ENCODE assay signal across 8 cellular contexts in the genomic region with DNA sequence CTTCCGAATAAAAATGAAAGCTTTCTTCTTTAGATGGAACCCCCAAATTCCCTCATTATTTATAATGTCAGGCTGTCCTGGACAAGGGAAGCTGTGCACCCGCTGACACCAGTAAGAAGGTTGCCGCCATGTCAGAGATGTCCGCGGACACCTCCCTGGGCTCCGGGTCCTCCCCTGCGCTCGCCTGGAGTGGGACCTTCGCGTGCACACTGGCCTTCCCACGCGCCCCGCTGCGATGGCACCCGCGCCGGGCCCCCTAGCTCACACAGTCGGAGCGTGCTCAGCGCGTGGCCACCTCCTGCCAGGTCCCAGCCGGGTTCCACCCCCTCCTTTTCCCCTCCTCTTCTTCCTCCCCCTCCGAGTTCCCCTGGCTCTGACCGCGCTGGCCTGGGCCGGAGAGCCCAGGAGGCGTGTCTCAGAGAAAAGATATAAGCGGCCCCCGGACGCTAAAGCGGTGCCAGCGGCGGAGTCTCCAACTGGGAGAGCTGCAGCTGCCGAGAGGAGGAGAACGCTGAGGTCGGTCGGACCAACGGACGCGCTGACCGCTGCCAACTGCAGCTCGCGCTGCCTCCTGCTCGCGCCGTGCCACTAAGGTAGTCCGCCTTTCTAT. TPM values are rescaled to one million over a fixed set of nuclear protein-coding genes. Genes with fewer than 3 reads are reported as not detected.
A peak's percentile ranks its signal among the peaks of the same experiment; 100 is the strongest.
DNase-seq lines count a peak whose midpoint lies in the region; ATAC-seq and TF ChIP-seq lines count a peak whose summit lies in the region.

Gene G0S2, plus strand, starts transcription at position 456 of the 610 bp plus-strand sequence. CDS start 273 bp downstream, outside the sequence.

- peak; percentile 13 to 22 for DNase-seq in activated CD4-positive, alpha-beta T cell treated with anti-CD3 and anti-CD28 coated beads for 24 hours (ENCODE audit: low read depth in 2 of 2)
- DNase-seq in activated CD4-positive, alpha-beta T cell treated with anti-CD3 and anti-CD28 coated beads for 1 hour, result no peak
- DNase-seq in WTC11 (ENCODE audit: low spot score) (peak; percentile 63), right lobe of liver (peak; percentile 89 to 97 (median 95))
- peak; percentile 31 to 46 for DNase-seq in stimulated activated CD4-positive, alpha-beta T cell treated with anti-CD3 and anti-CD28 coated beads, Interleukin-4, amount 100 ng/mL, for 4 hours

- ATAC-seq in WTC11 (peak; percentile 67), right lobe of liver (peak; percentile 71 to 88 (median 82)), HG02840 (IDR thresholded peaks at IDR 0.05; ENCODE audit: low FRiP score, unreplicated experiment) (no peak), HG02870 (IDR thresholded peaks at IDR 0.05; ENCODE audit: unreplicated experiment) (no peak)

- H3K4me1 Mint-ChIP-seq in WTC11, result peaks cover 18% of the 10 kb centered on the region

- POLR2A ChIA-PET in WTC11 (lab: Charles Lee), result interaction anchor here (1.0 to 1.6 kb wide), 2 partner anchors 22 to 109 kb away, joined by 4 to 6 read pairs; partner anchors contain the start of genes C1orf74 and LAMB3

- CTCF ChIA-PET in WTC11 (lab: Charles Lee), result interaction anchor here (0.7 to 2.8 kb wide), 13 partner anchors 10 to 109 kb away, joined by 3 to 10 read pairs (median 4); partner anchors contain the start of gene LAMB3

- peaks cover 4% of the 10 kb centered on the region for H3K9me3 Mint-ChIP-seq in WTC11

- H3K9ac ChIP-seq in duodenal mucosa (ENCODE audit: low read depth in 1 of 2, low read length in 2 of 2), result peak within 1 kb of the TSS; percentile 22 to 86

- H3K4me3 Mint-ChIP-seq in WTC11, result peak within 1 kb of the TSS; percentile 76

- H3K4me3 ChIP-seq in duodenal mucosa (ENCODE audit: low read depth in 1 of 2, low read length in 2 of 2) (peak within 1 kb of the TSS; percentile 75 to 81), right lobe of liver (peak within 1 kb of the TSS; percentile 51 to 86 (median 75))

- H3K9me3 ChIP-seq in duodenal mucosa (ENCODE audit: control insufficient read depth in 1 of 2, low read length in 2 of 2) (no peaks in the 10 kb centered on the region), right lobe of liver (no peaks in the 10 kb centered on the region)

- no peak within 1 kb of the TSS for H3K27ac Mint-ChIP-seq in WTC11

- peaks cover 71% of the 10 kb centered on the region for H3K27me3 Mint-ChIP-seq in WTC11 (ENCODE audit: low read depth)

- WGBS in right lobe of liver (ENCODE audit: insufficient coverage, low coverage, low lambda C conversion rate, missing lambda C conversion rate), result 6% methylated on average over 5 of the region's 47 CpGs

- TF ChIP-seq POLR2A in right lobe of liver (IDR thresholded peaks at IDR 0.05), result peak; percentile 99

- intact Hi-C loops in right lobe of liver (cut with DNase I), result no loop called here

- H3K4me1 ChIP-seq in duodenal mucosa (ENCODE audit: control insufficient read depth in 1 of 2, insufficient read depth in 2 of 2, low read length in 2 of 2) (peaks cover 32 to 48% of the 10 kb centered on the region in 2 donors), right lobe of liver (peaks cover 0 to 52% (median 23%) of the 10 kb centered on the region in 4 donors)

- no peaks in the 10 kb centered on the region for H3K36me3 ChIP-seq in duodenal mucosa (ENCODE audit: control insufficient read depth in 1 of 2, insufficient read depth in 2 of 2, low read length in 2 of 2)
- no peaks in the 10 kb centered on the region for H3K36me3 ChIP-seq in right lobe of liver

- H3K27me3 ChIP-seq in duodenal mucosa (ENCODE audit: control insufficient read depth in 1 of 2, insufficient read depth in 2 of 2, low read length in 2 of 2) (no peaks in the 10 kb centered on the region), right lobe of liver (no peaks in the 10 kb centered on the region)

- H3K36me3 Mint-ChIP-seq in WTC11, result no peaks in the 10 kb centered on the region

- H3K27ac ChIP-seq in duodenal mucosa (ENCODE audit: low read depth, low read length) (no peak within 1 kb of the TSS), right lobe of liver (peak within 1 kb of the TSS; percentile 25 to 81 (median 66))

- no peak for TF ChIP-seq CTCF in WTC11 (IDR thresholded peaks at IDR 0.05)
- TF ChIP-seq CTCF in right lobe of liver (IDR thresholded peaks at IDR 0.05), result no peak

TF ChIP-seq in WTC11, 78 proteins besides CTCF, POLR2A, EP300 and RAD21 (continues in another document):
- TF ChIP-seq OVOL2 (CRISPR knock-in tag; IDR thresholded peaks at IDR 0.05; ENCODE audit: borderline replicate concordance) (no peak), ZNF396 (CRISPR knock-in tag; IDR thresholded peaks at IDR 0.05; ENCODE audit: borderline replicate concordance) (no peak), JAZF1 (CRISPR knock-in tag; IDR thresholded peaks at IDR 0.05) (no peak), ZNF219 (CRISPR knock-in tag; IDR thresholded peaks at IDR 0.05; ENCODE audit: borderline replicate concordance) (0 out of 2 replicates have a peak, but pooled peaks have one; percentile 44), ETV6 (CRISPR knock-in tag; IDR thresholded peaks at IDR 0.05) (0 out of 2 replicates have a peak, but pooled peaks have one; percentile 25), PRDM15 (CRISPR knock-in tag; IDR thresholded peaks at IDR 0.05) (no peak), GABPB1 (CRISPR knock-in tag; IDR thresholded peaks at IDR 0.05) (peak; percentile 37; the same call in 1 of the 2 replicates), ZNF423 (CRISPR knock-in tag; IDR thresholded peaks at IDR 0.05) (peak; percentile 39; the same call in 1 of the 2 replicates), CREM (CRISPR knock-in tag; IDR thresholded peaks at IDR 0.05) (0 out of 2 replicates have a peak, but pooled peaks have one; percentile 35)
- TF ChIP-seq, protein P1, sequence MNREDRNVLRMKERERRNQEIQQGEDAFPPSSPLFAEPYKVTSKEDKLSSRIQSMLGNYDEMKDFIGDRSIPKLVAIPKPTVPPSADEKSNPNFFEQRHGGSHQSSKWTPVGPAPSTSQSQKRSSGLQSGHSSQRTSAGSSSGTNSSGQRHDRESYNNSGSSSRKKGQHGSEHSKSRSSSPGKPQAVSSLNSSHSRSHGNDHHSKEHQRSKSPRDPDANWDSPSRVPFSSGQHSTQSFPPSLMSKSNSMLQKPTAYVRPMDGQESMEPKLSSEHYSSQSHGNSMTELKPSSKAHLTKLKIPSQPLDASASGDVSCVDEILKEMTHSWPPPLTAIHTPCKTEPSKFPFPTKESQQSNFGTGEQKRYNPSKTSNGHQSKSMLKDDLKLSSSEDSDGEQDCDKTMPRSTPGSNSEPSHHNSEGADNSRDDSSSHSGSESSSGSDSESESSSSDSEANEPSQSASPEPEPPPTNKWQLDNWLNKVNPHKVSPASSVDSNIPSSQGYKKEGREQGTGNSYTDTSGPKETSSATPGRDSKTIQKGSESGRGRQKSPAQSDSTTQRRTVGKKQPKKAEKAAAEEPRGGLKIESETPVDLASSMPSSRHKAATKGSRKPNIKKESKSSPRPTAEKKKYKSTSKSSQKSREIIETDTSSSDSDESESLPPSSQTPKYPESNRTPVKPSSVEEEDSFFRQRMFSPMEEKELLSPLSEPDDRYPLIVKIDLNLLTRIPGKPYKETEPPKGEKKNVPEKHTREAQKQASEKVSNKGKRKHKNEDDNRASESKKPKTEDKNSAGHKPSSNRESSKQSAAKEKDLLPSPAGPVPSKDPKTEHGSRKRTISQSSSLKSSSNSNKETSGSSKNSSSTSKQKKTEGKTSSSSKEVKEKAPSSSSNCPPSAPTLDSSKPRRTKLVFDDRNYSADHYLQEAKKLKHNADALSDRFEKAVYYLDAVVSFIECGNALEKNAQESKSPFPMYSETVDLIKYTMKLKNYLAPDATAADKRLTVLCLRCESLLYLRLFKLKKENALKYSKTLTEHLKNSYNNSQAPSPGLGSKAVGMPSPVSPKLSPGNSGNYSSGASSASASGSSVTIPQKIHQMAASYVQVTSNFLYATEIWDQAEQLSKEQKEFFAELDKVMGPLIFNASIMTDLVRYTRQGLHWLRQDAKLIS (CRISPR knock-in tag; IDR thresholded peaks at IDR 0.05; ENCODE audit: borderline replicate concordance), result no peak
- TF ChIP-seq, protein P2, sequence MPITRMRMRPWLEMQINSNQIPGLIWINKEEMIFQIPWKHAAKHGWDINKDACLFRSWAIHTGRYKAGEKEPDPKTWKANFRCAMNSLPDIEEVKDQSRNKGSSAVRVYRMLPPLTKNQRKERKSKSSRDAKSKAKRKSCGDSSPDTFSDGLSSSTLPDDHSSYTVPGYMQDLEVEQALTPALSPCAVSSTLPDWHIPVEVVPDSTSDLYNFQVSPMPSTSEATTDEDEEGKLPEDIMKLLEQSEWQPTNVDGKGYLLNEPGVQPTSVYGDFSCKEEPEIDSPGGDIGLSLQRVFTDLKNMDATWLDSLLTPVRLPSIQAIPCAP (CRISPR knock-in tag; IDR thresholded peaks at IDR 0.05), result 0 out of 2 replicates have a peak, but pooled peaks have one; percentile 52

RNA-seq across cellular contexts. Expression of gene G0S2, which starts in this region (rescaled TPM):
- total RNA-seq in WTC11 (2021) (0.57 to 0.92 TPM (median 0.81 TPM) in 3 replicates), right lobe of liver (100 to 1,000 TPM in 4 of 6 experiments, 10 to 100 TPM in 2; 36.9 to 749 (median 247) TPM)

Comparison
In these comparisons a context has a peak if more than half of its experiments do, and no peak if none do; other contexts are left out.
1. RNA of gene G0S2 (total RNA-seq): 36.9 to 749 TPM in right lobe of liver; 0.57 to 0.92 TPM in WTC11; every median in the first group is over 10 times any median in the second.
2. Peak in DNase-seq and ATAC-seq in WTC11; RNA of the gene not detected or under 1 TPM.
3. ATAC-seq: peak in right lobe of liver (4 of 4); none in HG02840 (single experiment) and HG02870 (single experiment).